12 cellular contexts compared by ENCODE assay signal in genomic region chr17:44384281-44384822, GRCh38. TPM values are rescaled to one million over a fixed set of nuclear protein-coding genes. Genes with fewer than 3 reads are reported as not detected.
DNase-seq lines count a peak whose midpoint lies in the region; ATAC-seq and TF ChIP-seq lines count a peak whose summit lies in the region.
"Had no signal": no experiment of that assay in that cellular context is flagged by ENCODE, and none has a peak within 500 bp of the region (broad histone marks: within the 10 kb centered on the region; RNA-seq: fewer than 3 reads in every experiment).

No MANE protein-coding gene starts in this region.

- H3K27me3 Mint-ChIP-seq in naive B cell, result peaks cover 10 to 55% (median 27%) of the 10 kb centered on the region in 3 donors

- H2AFZ ChIP-seq in ACC112 (ENCODE audit: low read length, unreplicated experiment), result peak overlapping the region; percentile 19

- H3K36me3 ChIP-seq in ACC112 (ENCODE audit: insufficient read depth, low read length), result no peaks in the 10 kb centered on the region
- H3K36me3 ChIP-seq in H7 (replicated peaks; ENCODE audit: control insufficient read depth, insufficient read depth, low read length), result no peaks in the 10 kb centered on the region
- no peaks in the 10 kb centered on the region for H3K36me3 ChIP-seq in colonic mucosa
- no peaks in the 10 kb centered on the region for H3K36me3 ChIP-seq in brain microvascular endothelial cell (replicated peaks)

- peaks cover 0 to 2% of the 10 kb centered on the region in 2 donors for H3K36me3 Mint-ChIP-seq in naive B cell

- H3K4me1 ChIP-seq in ACC112 (ENCODE audit: control insufficient read depth, insufficient read depth, low read length, unreplicated experiment) (no peaks in the 10 kb centered on the region), colonic mucosa (no peaks in the 10 kb centered on the region)

- H3K9ac ChIP-seq in colonic mucosa (ENCODE audit: low read depth in 2 of 2, low read length in 2 of 2), result peak overlapping the region in 1 of 2 donors; percentile 12

- H3K79me2 ChIP-seq in ACC112 (ENCODE audit: control insufficient read depth, insufficient read depth, low read length, unreplicated experiment), result no peaks in the 10 kb centered on the region

- H3K4me3 ChIP-seq in ACC112 (ENCODE audit: low read depth, low read length), result peak overlapping the region; percentile 74
- peak overlapping the region; percentile 68 for H3K4me3 ChIP-seq in H7 (ENCODE audit: insufficient read depth, low read depth, low read length)
- H3K4me3 ChIP-seq in colonic mucosa, result peak overlapping the region; percentile 49
- H3K4me3 ChIP-seq in brain microvascular endothelial cell (ENCODE audit: low read depth, low read length), result no peak overlapping the region

- ATAC-seq in naive B cell (ENCODE audit: low read depth in 2 of 2) (no peak), GM21619 (IDR thresholded peaks at IDR 0.05; ENCODE audit: unreplicated experiment) (no peak), GM19455 (IDR thresholded peaks at IDR 0.05; ENCODE audit: unreplicated experiment) (no peak)

- H3K27ac ChIP-seq in ACC112 (ENCODE audit: low read depth, low read length) (no peak overlapping the region), colonic mucosa (no peak overlapping the region), brain microvascular endothelial cell (no peak overlapping the region)
- H3K27ac ChIP-seq: HL-60 had no signal

- intact Hi-C loops in colonic mucosa (cut with DNase I), result no loop called here

- H3K4me3 Mint-ChIP-seq in naive B cell, result peak overlapping the region in 7 of 8 donors; percentile 22 to 86 (median 68)

- H3K4me1 Mint-ChIP-seq in naive B cell, result peaks cover 8 to 18% (median 12%) of the 10 kb centered on the region in 3 donors

- H3K27me3 ChIP-seq in ACC112 (ENCODE audit: insufficient read depth, low read length) (peaks cover 38% of the 10 kb centered on the region), H7 (ENCODE audit: control insufficient read depth, insufficient read depth, low read length) (peaks cover 37% of the 10 kb centered on the region), colonic mucosa (peaks cover 12% of the 10 kb centered on the region), brain microvascular endothelial cell (replicated peaks) (peaks cover 7% of the 10 kb centered on the region)

- H3K9me3 ChIP-seq in colonic mucosa, result no peaks in the 10 kb centered on the region

- H3K27ac Mint-ChIP-seq in naive B cell, result peak overlapping the region in 3 of 6 donors; percentile 10 to 61 (median 24)

- peaks cover 0 to under 1% (median 0%) of the 10 kb centered on the region in 7 donors for H3K9me3 Mint-ChIP-seq in naive B cell

- DNase-seq in H7 (peak; percentile 84), colonic mucosa (no peak), naive B cell (no peak), brain microvascular endothelial cell (no peak)
- no peak for DNase-seq in activated CD8-positive, alpha-beta memory T cell treated with anti-CD3 and anti-CD28 coated beads for 24 hours
- DNase-seq: DMS153, NCI-H2171 treated with DMSO at 0.1 percent for 48 hours had no signal

- TF ChIP-seq CTCF in colonic mucosa (IDR thresholded peaks at IDR 0.05) (no peak), brain microvascular endothelial cell (IDR thresholded peaks at IDR 0.05; ENCODE audit: low read depth, low read length, missing control alignments) (no peak)

- in situ Hi-C loops in brain microvascular endothelial cell (cut with HindIII; ENCODE audit: low pct_ligation_motif_present, low sequenced_read_pairs), result no loop called here

RNA-seq across cellular contexts. Expression of gene ITGA2B, which starts 5.1 kb away (rescaled TPM):
- 6.2 and 11.4 TPM in 2 replicates for total RNA-seq in H7 (2014; rRNA removed; shearing (Covaris generic))
- under 1 TPM; 0.37 to 0.69 TPM for total RNA-seq in colonic mucosa
- polyA plus RNA-seq in naive B cell (ENCODE audit: low read depth in 6 of 6), result 1 to 10 TPM in 5 of 6 donors, under 1 TPM in 1; 0.70 to 7.1 (median 5.1) TPM

RNA-seq across cellular contexts. Expression of gene FAM171A2, which starts 20.7 kb away (rescaled TPM):
- total RNA-seq in H7 (2014; rRNA removed; shearing (Covaris generic)), result 23.7 and 24.1 TPM in 2 replicates
- under 1 TPM; 0.64 to 0.72 TPM for total RNA-seq in colonic mucosa
- under 1 TPM in 2 of 6 donors, not detected in 4; 0.21 to 0.29 TPM for polyA plus RNA-seq in naive B cell (ENCODE audit: low read depth in 6 of 6)
- total RNA-seq: T-helper 1 cell treated with Interleukin-12 subunit alpha and Interleukin-12 subunit beta and Interleukin-4 antibody, amounts not matched to agents 30 ng/mL and 1 ng/mL, for 36 hours had no signal

RNA-seq across cellular contexts. Expression of gene GRN, which starts 39.2 kb away (rescaled TPM):
- 122 and 161 TPM in 2 replicates for total RNA-seq in H7 (2014; rRNA removed; shearing (Covaris generic))
- 100 to 1,000 TPM; 343 to 466 TPM for total RNA-seq in colonic mucosa
- polyA plus RNA-seq in naive B cell (ENCODE audit: low read depth in 6 of 6), result 100 to 1,000 TPM; 102 to 198 (median 110) TPM

RNA-seq across cellular contexts. Expression of gene SLC25A39, which starts 59.7 kb away (rescaled TPM):
- total RNA-seq in H7 (2014; rRNA removed; shearing (Covaris generic)), result 281 and 295 TPM in 2 replicates
- total RNA-seq in colonic mucosa, result 100 to 1,000 TPM; 115 to 267 TPM
- polyA plus RNA-seq in naive B cell (ENCODE audit: low read depth in 6 of 6), result 100 to 1,000 TPM in 3 of 6 donors, 10 to 100 TPM in 3; 87.3 to 143 (median 103) TPM

Comparison
In these comparisons a context has a peak if more than half of its experiments do, and no peak if none do; other contexts are left out.
1. RNA of gene FAM171A2, which starts 20.7 kb away (total RNA-seq): 23.7 to 24.1 TPM in H7; 0.64 to 0.72 TPM in colonic mucosa; every median in the first group is over 10 times any median in the second.